Comparison of ENCODE assay signal across 17 cellular contexts in the genomic region with DNA sequence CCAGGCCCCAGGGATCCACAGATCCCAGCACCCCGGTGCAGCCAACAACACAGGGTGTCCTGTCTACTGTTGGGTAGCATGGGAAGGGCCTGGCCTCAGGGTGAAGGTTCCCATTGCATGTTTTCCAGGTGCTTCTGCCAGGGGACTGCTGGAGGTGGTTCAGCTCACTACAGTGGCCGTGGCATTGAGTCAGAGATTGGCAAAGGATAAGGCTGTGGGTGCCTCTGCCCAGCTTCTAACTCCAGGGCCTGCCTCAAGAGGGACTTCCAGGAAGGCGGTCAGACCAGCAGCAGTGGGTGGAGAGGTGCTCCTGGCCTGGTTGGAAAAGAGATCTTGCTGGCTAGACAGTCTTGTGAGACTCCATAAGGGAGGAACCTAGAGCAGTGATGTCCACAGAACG. TPM values are rescaled to one million over a fixed set of nuclear protein-coding genes. Genes with fewer than 3 reads are reported as not detected.
DNase-seq lines count a peak whose midpoint lies in the region; ATAC-seq and TF ChIP-seq lines count a peak whose summit lies in the region.
"Had no signal": no experiment of that assay in that cellular context is flagged by ENCODE, and none has a peak within 500 bp of the region (broad histone marks: within the 10 kb centered on the region; RNA-seq: fewer than 3 reads in every experiment).

No MANE protein-coding gene starts in this region.

- H2AFZ ChIP-seq in osteoblast (ENCODE audit: low read length) = no peak overlapping the region

- H3K27me3 Mint-ChIP-seq in MCF 10A (ENCODE audit: insufficient read depth, unreplicated experiment) = no peaks in the 10 kb centered on the region

- H3K36me3 Mint-ChIP-seq in MCF 10A (ENCODE audit: insufficient read depth, unreplicated experiment) = peaks cover 95% of the 10 kb centered on the region

- H3K4me1 ChIP-seq in right atrium auricular region = peaks cover 0 to 28% of the 10 kb centered on the region in 2 donors
- peaks cover 16% of the 10 kb centered on the region for H3K4me1 ChIP-seq in osteoblast (ENCODE audit: insufficient read depth, low read length)
- H3K4me1 ChIP-seq: SJCRH30 had no signal

- ATAC-seq in left ventricle myocardium superior = no peak
- ATAC-seq in GM18498 (IDR thresholded peaks at IDR 0.05; ENCODE audit: unreplicated experiment) = no peak

- H3K4me3 Mint-ChIP-seq in MCF 10A (ENCODE audit: unreplicated experiment) = no peak overlapping the region

- H3K27ac ChIP-seq in right atrium auricular region = peak overlapping the region; percentile 11 to 19
- peak overlapping the region; percentile 50 for H3K27ac ChIP-seq in osteoblast (ENCODE audit: low read depth, low read length)
- H3K27ac ChIP-seq: 22Rv1, C4-2B, KMS-11, SJCRH30 had no signal

- peak overlapping the region; percentile 98 for H3K27ac Mint-ChIP-seq in MCF 10A (ENCODE audit: low read depth, unreplicated experiment)

- peaks cover 42% of the 10 kb centered on the region for H3K4me1 Mint-ChIP-seq in MCF 10A (ENCODE audit: insufficient read depth, unreplicated experiment)

- H3K9me3 ChIP-seq in right atrium auricular region (no peaks in the 10 kb centered on the region), osteoblast (ENCODE audit: low read depth, low read length) (no peaks in the 10 kb centered on the region)
- H3K9me3 ChIP-seq: SJCRH30 had no signal

- H3K36me3 ChIP-seq in right atrium auricular region = peaks cover 99% of the 10 kb centered on the region
- H3K36me3 ChIP-seq in osteoblast (ENCODE audit: insufficient read depth, low read length) = peaks cover 99% of the 10 kb centered on the region

- no TSS peak for BruUV-seq in MCF 10A (replicated peaks; lab: Mats Ljungman, UMichigan)

- no peak overlapping the region for H3K4me3 ChIP-seq in right atrium auricular region
- no peak overlapping the region for H3K4me3 ChIP-seq in osteoblast (ENCODE audit: insufficient read depth, low read length)
- H3K4me3 ChIP-seq: SJCRH30 had no signal

- no peak for TF ChIP-seq CTCF in right atrium auricular region (IDR thresholded peaks at IDR 0.05)
- TF ChIP-seq CTCF in MCF 10A (IDR thresholded peaks at IDR 0.05; ENCODE audit: unreplicated experiment) = no peak
- TF ChIP-seq CTCF in osteoblast (IDR thresholded peaks at IDR 0.05; ENCODE audit: extremely low read depth, low read depth, low read length) = no peak

- no peaks in the 10 kb centered on the region for H3K9me3 Mint-ChIP-seq in MCF 10A (ENCODE audit: unreplicated experiment)

- no peak overlapping the region for H3K4me2 ChIP-seq in osteoblast (ENCODE audit: insufficient read depth, low read length)
- H3K4me2 ChIP-seq: KMS-11 had no signal

- H3K27me3 ChIP-seq in right atrium auricular region (no peaks in the 10 kb centered on the region), osteoblast (ENCODE audit: insufficient read depth, low read length) (no peaks in the 10 kb centered on the region)
- H3K27me3 ChIP-seq: SJCRH30 had no signal

- intact Hi-C loops in left ventricle myocardium superior (cut with micrococcal nuclease) = no loop called here
- intact Hi-C loops in MCF 10A (cut with micrococcal nuclease) = no loop called here

- POLR2A ChIA-PET in MCF 10A (lab: Yijun Ruan, JAX) = interaction anchor here (1.0 to 8.8 kb wide), 6 partner anchors 8 to 115 kb away, joined by 3 to 146 read pairs (median 16); a partner anchor contains a TSS

- no peak for DNase-seq in right atrium auricular region (ENCODE audit: low spot score)
- no peak for DNase-seq in left ventricle myocardium superior
- DNase-seq in MCF 10A (ENCODE audit: unreplicated experiment) = peak; percentile 70
- DNase-seq in osteoblast (ENCODE audit: insufficient read length, low spot score, missing footprints) = peak; percentile 88
- DNase-seq in A172 (ENCODE audit: low spot score) = no peak
- DNase-seq in HuH-7 (ENCODE audit: low spot score) = no peak
- no peak for DNase-seq in NCI-H2196 (lab: John Stamatoyannopoulos, UW; ENCODE audit: unreplicated experiment)
- DNase-seq: COR-L47, NCI-H1417 treated with DMSO at 0.1 percent for 48 hours, NCI-H2107, NCI-H446, NCI-H748 treated with DMSO at 0.1 percent for 48 hours, SJCRH30 had no signal

- CTCF ChIA-PET in MCF 10A (lab: Yijun Ruan, JAX) = interaction anchor here (0.6 to 1.1 kb wide), 6 partner anchors 9 to 247 kb away, joined by 3 to 4 read pairs (median 4); no protein-coding TSS in a partner anchor

- peaks cover 55% of the 10 kb centered on the region for H4K20me1 ChIP-seq in osteoblast (ENCODE audit: insufficient read depth, low read length)

- H3K79me2 ChIP-seq in osteoblast (ENCODE audit: insufficient read depth, low read length) = peaks cover 84% of the 10 kb centered on the region

RNA-seq across cellular contexts. Expression of a gene that starts 20.9 kb away (rescaled TPM):
- total RNA-seq in right atrium auricular region (10 to 100 TPM; 41.8 to 78.8 TPM), left ventricle myocardium superior (72.6 TPM), MCF 10A (2022) (354 and 425 TPM in 2 replicates), osteoblast (142 and 152 TPM in 2 replicates)
- total RNA-seq in A172 (2014; rRNA removed; shearing (Covaris generic)) = 61.3 and 67.5 TPM in 2 replicates

RNA-seq across cellular contexts. Expression of a gene that starts 23.6 kb away (rescaled TPM):
- total RNA-seq in right atrium auricular region (10 to 100 TPM; 51.2 to 76.1 TPM), left ventricle myocardium superior (42.8 TPM), MCF 10A (2022) (58.7 and 69.1 TPM in 2 replicates), osteoblast (29.8 and 30.0 TPM in 2 replicates)
- 21.5 and 33.8 TPM in 2 replicates for total RNA-seq in A172 (2014; rRNA removed; shearing (Covaris generic))

Comparison
In these comparisons a context has a peak if more than half of its experiments do, and no peak if none do; other contexts are left out.
1. DNase-seq: peak in MCF 10A (single experiment) and osteoblast (single experiment); none in right atrium auricular region (single experiment), left ventricle myocardium superior (single experiment), A172 (single experiment), HuH-7 (single experiment) and NCI-H2196 (single experiment).